2 cellular contexts compared by ENCODE assay signal in the genomic region with DNA sequence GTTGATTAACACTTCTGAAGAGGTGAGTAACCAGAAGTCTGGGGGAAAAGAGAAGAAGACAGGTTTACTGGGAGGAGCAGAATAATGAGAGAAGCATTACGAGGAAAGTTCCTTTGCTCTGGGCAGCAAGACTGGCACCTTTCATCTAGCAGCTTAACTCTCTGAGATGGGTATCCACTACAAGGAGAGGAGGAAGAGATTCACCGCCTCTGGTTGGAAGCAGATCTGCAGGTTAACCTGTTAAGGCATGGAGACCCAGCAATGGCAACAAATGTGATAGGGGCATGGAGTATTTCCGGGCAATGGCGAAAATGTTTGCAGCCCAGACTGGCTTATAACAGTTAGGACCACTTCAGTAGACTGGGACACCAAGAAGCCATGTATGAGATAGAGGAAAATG.
TF ChIP-seq lines count a peak whose summit lies in the region.

No MANE protein-coding gene starts in this region.

TF ChIP-seq in GM23338, 12 proteins besides CTCF, POLR2A, EP300 and RAD21 (continued from another document):
- no peak for TF ChIP-seq ETS1 (IDR thresholded peaks at IDR 0.05)

TF ChIP-seq in WTC11, 78 proteins besides CTCF, POLR2A, EP300 and RAD21 (continued from another document):
- no peak for TF ChIP-seq ZMAT4 (CRISPR knock-in tag; IDR thresholded peaks at IDR 0.05)
